ENCODE assay signal across 8 cellular contexts in the genomic region with DNA sequence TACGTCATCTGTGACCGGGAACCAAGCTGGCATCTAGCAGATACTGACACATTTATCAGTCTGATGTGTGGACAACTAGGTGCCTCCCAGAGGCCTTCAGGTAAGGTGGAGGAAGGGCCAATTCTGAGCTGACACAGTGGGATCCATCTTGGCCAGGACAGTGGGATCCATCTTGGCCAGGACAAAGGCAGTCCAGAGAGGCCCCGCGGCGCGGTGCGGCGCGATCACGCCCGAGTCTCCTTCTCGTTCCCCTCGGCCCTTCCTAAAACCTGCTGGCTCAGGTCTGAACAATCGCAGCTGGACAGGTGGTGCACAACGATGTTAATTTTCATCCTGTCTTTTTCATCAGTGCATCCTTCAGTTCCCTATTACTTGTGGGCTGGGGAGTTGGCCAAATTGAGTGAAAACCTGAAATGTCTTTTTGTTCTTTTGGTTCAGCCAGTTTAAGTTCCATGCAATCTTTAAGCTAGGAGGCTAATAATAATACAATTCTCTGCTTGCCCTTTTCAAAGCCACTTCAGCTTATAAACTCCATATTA. TPM values are rescaled to one million over a fixed set of nuclear protein-coding genes. Genes with fewer than 3 reads are reported as not detected.
DNase-seq lines count a peak whose midpoint lies in the region; ATAC-seq, FAIRE-seq and TF ChIP-seq lines count a peak whose summit lies in the region.

No MANE protein-coding gene starts in this region.

- no peak for TF ChIP-seq POLR2A in GM12891 (IDR thresholded peaks at IDR 0.05; ENCODE audit: low read depth, low read length)

- TF ChIP-seq CTCF in WTC11 (IDR thresholded peaks at IDR 0.05), result no peak

- peak overlapping the region; percentile 98 for H3K4me3 Mint-ChIP-seq in WTC11

- H3K27ac Mint-ChIP-seq in WTC11, result peak overlapping the region; percentile 94

- peaks cover 27% of the 10 kb centered on the region for H3K4me1 Mint-ChIP-seq in WTC11

- H3K9me3 Mint-ChIP-seq in WTC11, result no peaks in the 10 kb centered on the region

- H3K27me3 ChIP-seq in H7 (ENCODE audit: control insufficient read depth, insufficient read depth, low read length), result no peaks in the 10 kb centered on the region

- ATAC-seq in WTC11, result no peak
- no peak for ATAC-seq in HG03095 (IDR thresholded peaks at IDR 0.05; ENCODE audit: unreplicated experiment)
- no peak for ATAC-seq in GM21786 (IDR thresholded peaks at IDR 0.05; ENCODE audit: unreplicated experiment)
- ATAC-seq in HG03159 (IDR thresholded peaks at IDR 0.05; ENCODE audit: unreplicated experiment), result no peak

- POLR2A ChIA-PET in WTC11 (lab: Charles Lee), result interaction anchor here (0.6 to 3.1 kb wide), 5 partner anchors 10 to 55 kb away, joined by 3 to 18 read pairs (median 13); no protein-coding TSS in a partner anchor

- H3K27ac ChIP-seq in epithelial cell of prostate, result peak overlapping the region; percentile 96

- no peaks in the 10 kb centered on the region for H3K27me3 Mint-ChIP-seq in WTC11 (ENCODE audit: low read depth)

- DNase-seq in H7 (peak; percentile 42), WTC11 (ENCODE audit: low spot score) (no peak), epithelial cell of prostate (ENCODE audit: low read depth, low spot score) (no peak), putamen (ENCODE audit: low spot score) (peak; percentile 10), GM12891 (ENCODE audit: insufficient read length, low spot score) (no peak)

- no peak for FAIRE-seq in GM12891 (lab: Jason Lieb, UNC)

- peaks cover 3% of the 10 kb centered on the region; the same call in 1 of the 2 replicates for H3K36me3 Mint-ChIP-seq in WTC11

- CTCF ChIA-PET in WTC11 (lab: Charles Lee), result interaction anchor here (0.7 to 2.9 kb wide), 7 partner anchors 49 to 306 kb away, joined by 3 to 20 read pairs (median 4); no protein-coding TSS in a partner anchor

- H3K4me3 ChIP-seq in H7 (ENCODE audit: insufficient read depth, low read depth, low read length), result no peak overlapping the region

- no peaks in the 10 kb centered on the region for H3K36me3 ChIP-seq in H7 (replicated peaks; ENCODE audit: control insufficient read depth, insufficient read depth, low read length)

TF ChIP-seq in WTC11, 78 proteins besides CTCF, POLR2A, EP300 and RAD21:
- TF ChIP-seq NFYB (CRISPR knock-in tag; conservative IDR thresholded peaks at IDR 0.05; ENCODE audit: low read depth), result no peak
- TF ChIP-seq, protein P1, sequence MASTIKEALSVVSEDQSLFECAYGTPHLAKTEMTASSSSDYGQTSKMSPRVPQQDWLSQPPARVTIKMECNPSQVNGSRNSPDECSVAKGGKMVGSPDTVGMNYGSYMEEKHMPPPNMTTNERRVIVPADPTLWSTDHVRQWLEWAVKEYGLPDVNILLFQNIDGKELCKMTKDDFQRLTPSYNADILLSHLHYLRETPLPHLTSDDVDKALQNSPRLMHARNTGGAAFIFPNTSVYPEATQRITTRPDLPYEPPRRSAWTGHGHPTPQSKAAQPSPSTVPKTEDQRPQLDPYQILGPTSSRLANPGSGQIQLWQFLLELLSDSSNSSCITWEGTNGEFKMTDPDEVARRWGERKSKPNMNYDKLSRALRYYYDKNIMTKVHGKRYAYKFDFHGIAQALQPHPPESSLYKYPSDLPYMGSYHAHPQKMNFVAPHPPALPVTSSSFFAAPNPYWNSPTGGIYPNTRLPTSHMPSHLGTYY (CRISPR knock-in tag; IDR thresholded peaks at IDR 0.05), result no peak

TF ChIP-seq in GM12891, 5 proteins besides CTCF, POLR2A, EP300 and RAD21:
- TF ChIP-seq POU2F2 (IDR thresholded peaks at IDR 0.05; ENCODE audit: low read depth, low read length), result no peak
- no peak for TF ChIP-seq POLR2AphosphoS5 (IDR thresholded peaks at IDR 0.05; ENCODE audit: low read depth, low read length)
- no peak for TF ChIP-seq SPI1 (IDR thresholded peaks at IDR 0.05; ENCODE audit: low read depth, low read length)
- TF ChIP-seq PAX5 (IDR thresholded peaks at IDR 0.05; ENCODE audit: insufficient read depth, low read length, severe bottlenecking), result no peak
- no peak for TF ChIP-seq TAF1 (IDR thresholded peaks at IDR 0.05; ENCODE audit: low read depth, low read length)

RNA-seq across cellular contexts. Expression of gene WSB1, which starts 0.5 kb away (rescaled TPM):
- 66.7 and 92.2 TPM in 2 replicates for total RNA-seq in H7 (2014; rRNA removed; shearing (Covaris generic))
- total RNA-seq in WTC11 (2021), result 167 to 223 TPM (median 221 TPM) in 3 replicates
- 90.2 TPM for polyA plus RNA-seq in GM12891 (2012; ENCODE audit: low read depth, missing spikeins)

Comparison
In these comparisons a context has a peak if more than half of its experiments do, and no peak if none do; other contexts are left out.
1. DNase-seq: peak in H7 (single experiment) and putamen (single experiment); none in WTC11 (single experiment), epithelial cell of prostate (single experiment) and GM12891 (single experiment).